Comparison of ENCODE assay signal across 24 cellular contexts in the genomic region with DNA sequence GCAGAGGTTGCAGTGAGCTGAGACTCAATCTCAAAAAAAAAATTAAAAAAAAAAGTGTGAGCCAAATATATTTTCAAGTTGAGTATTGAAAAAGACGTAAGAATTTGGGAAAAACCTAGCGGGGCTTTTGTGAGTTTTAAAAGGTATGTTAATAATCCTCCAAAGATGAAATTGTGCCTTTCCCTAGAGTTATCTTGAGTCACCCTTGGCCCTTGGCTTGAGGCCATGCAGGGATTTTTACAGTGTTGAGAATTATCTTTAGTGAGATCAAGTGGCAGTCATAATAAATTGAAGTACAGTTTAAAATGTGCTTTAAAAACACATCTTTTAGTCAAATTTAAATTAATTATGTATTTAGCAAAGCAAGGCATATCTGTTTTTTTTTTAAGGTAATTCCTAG.
"Had no signal": no experiment of that assay in that cellular context is flagged by ENCODE, and none has a peak within 500 bp of the region (broad histone marks: within the 10 kb centered on the region; RNA-seq: fewer than 3 reads in every experiment).

No MANE protein-coding gene starts in this region.

- H3K4me3 Mint-ChIP-seq: activated CD4-positive, alpha-beta memory T cell treated with anti-CD3 and anti-CD28 coated beads for 36 hours; activated CD4-positive, alpha-beta T cell treated with anti-CD3 and anti-CD28 coated beads, Interleukin-2, amount 10 ng/mL, durations not matched to agents 24 days and 14 days; activated naive CD8-positive, alpha-beta T cell; neural crest cell had no signal

- DNase-seq: activated CD4-positive, alpha-beta memory T cell treated with anti-CD3 and anti-CD28 coated beads for 36 hours; activated CD4-positive, alpha-beta T cell treated with anti-CD3 and anti-CD28 coated beads, Interleukin-2, amount 10 ng/mL, durations not matched to agents 24 days and 14 days; activated CD4-positive, CD25-positive, alpha-beta regulatory T cell treated with anti-CD3 and anti-CD28 coated beads, Interleukin-2, amount 50 U/mL, for 72 hours; activated T-cell treated with anti-CD3 and anti-CD28 coated beads, Interleukin-2, amount 50 U/mL, for 48 hours; aorta; body of pancreas; cerebellar nuclear complex; dorsolateral prefrontal cortex; effector memory CD8-positive, alpha-beta T cell; gastrocnemius medialis; glutamatergic neuron; left ventricle myocardium superior; mammary epithelial cell; nucleus accumbens; pancreas; psoas muscle; stimulated activated CD4-positive, alpha-beta T cell treated with anti-CD3 and anti-CD28 coated beads, Interleukin-15, amount 100 ng/mL, for 24 hours; stimulated activated CD4-positive, alpha-beta T cell treated with anti-CD3 and anti-CD28 coated beads, Interleukin-2, amount 100 ng/mL, for 24 hours; stimulated activated naive CD4-positive, alpha-beta T cell; T-helper 2 cell; uterus had no signal

- H3K27ac Mint-ChIP-seq: activated CD4-positive, alpha-beta memory T cell treated with anti-CD3 and anti-CD28 coated beads for 36 hours; activated CD4-positive, alpha-beta T cell treated with anti-CD3 and anti-CD28 coated beads, Interleukin-2, amount 10 ng/mL, durations not matched to agents 24 days and 14 days had no signal

- H3K27me3 Mint-ChIP-seq: activated CD4-positive, alpha-beta memory T cell treated with anti-CD3 and anti-CD28 coated beads for 36 hours; activated CD4-positive, alpha-beta T cell treated with anti-CD3 and anti-CD28 coated beads, Interleukin-2, amount 10 ng/mL, durations not matched to agents 24 days and 14 days; activated naive CD8-positive, alpha-beta T cell; effector memory CD8-positive, alpha-beta T cell had no signal

- ATAC-seq: body of pancreas; effector memory CD8-positive, alpha-beta T cell; gastrocnemius medialis; left ventricle myocardium superior; pancreas; psoas muscle had no signal

- H3K9me3 Mint-ChIP-seq: activated CD4-positive, alpha-beta memory T cell treated with anti-CD3 and anti-CD28 coated beads for 36 hours; activated CD4-positive, alpha-beta T cell treated with anti-CD3 and anti-CD28 coated beads, Interleukin-2, amount 10 ng/mL, durations not matched to agents 24 days and 14 days; activated T-helper 2 cell treated with anti-CD3 and anti-CD28 coated beads, Interferon-gamma antibody, Interleukin-2, Interleukin-4, amounts not matched to agents 10 μg/mL and 5 μg/mL and 100 μg/mL, durations not matched to agents 14 hours and 24 hours and 36 hours; effector memory CD8-positive, alpha-beta T cell; neural crest cell had no signal
